In genomic region chr3:52781741-52782140, GRCh38 we compare ENCODE assay signal across 23 cellular contexts. TPM values are rescaled to one million over a fixed set of nuclear protein-coding genes. Genes with fewer than 3 reads are reported as not detected.
DNase-seq lines count a peak whose midpoint lies in the region; ATAC-seq and TF ChIP-seq lines count a peak whose summit lies in the region.
"Had no signal": no experiment of that assay in that cellular context is flagged by ENCODE, and none has a peak within 500 bp of the region (broad histone marks: within the 10 kb centered on the region; RNA-seq: fewer than 3 reads in every experiment).

No MANE protein-coding gene starts in this region.

- no peaks in the 10 kb centered on the region for H3K9me3 Mint-ChIP-seq in dendritic cell treated with granulocyte-macrophage colony-stimulating factor and Interleukin-4, amounts not matched to agents 40 ng/mL and 50 ng/mL, for 4 days
- H3K9me3 Mint-ChIP-seq in immature natural killer cell: no peaks in the 10 kb centered on the region
- H3K9me3 Mint-ChIP-seq: CD4-positive, alpha-beta memory T cell; IgD-negative memory B cell had no signal

- no peaks in the 10 kb centered on the region for H3K9me3 ChIP-seq in left ventricle myocardium inferior (replicated peaks)
- H3K9me3 ChIP-seq in lower lobe of right lung: no peaks in the 10 kb centered on the region
- H3K9me3 ChIP-seq: SJSA1 had no signal

- no peak overlapping the region for H3K4me3 Mint-ChIP-seq in dendritic cell treated with granulocyte-macrophage colony-stimulating factor and Interleukin-4, amounts not matched to agents 40 ng/mL and 50 ng/mL, for 4 days
- no peak overlapping the region for H3K4me3 Mint-ChIP-seq in immature natural killer cell
- H3K4me3 Mint-ChIP-seq: CD4-positive, alpha-beta memory T cell; IgD-negative memory B cell had no signal

- ATAC-seq in Right ventricle myocardium superior (ENCODE audit: poor library complexity) (no peak), lower lobe of right lung (no peak), GM18511 (IDR thresholded peaks at IDR 0.05; ENCODE audit: unreplicated experiment) (no peak)

- peaks cover 2% of the 10 kb centered on the region for H3K27me3 Mint-ChIP-seq in dendritic cell treated with granulocyte-macrophage colony-stimulating factor and Interleukin-4, amounts not matched to agents 40 ng/mL and 50 ng/mL, for 4 days
- H3K27me3 Mint-ChIP-seq in immature natural killer cell (ENCODE audit: low read depth in 3 of 3): peaks cover 0 to 6% (median 1%) of the 10 kb centered on the region in 3 donors

- peak overlapping the region; percentile 18 for H3K27ac Mint-ChIP-seq in dendritic cell treated with granulocyte-macrophage colony-stimulating factor and Interleukin-4, amounts not matched to agents 40 ng/mL and 50 ng/mL, for 4 days
- H3K27ac Mint-ChIP-seq in immature natural killer cell: no peak overlapping the region
- H3K27ac Mint-ChIP-seq: CD4-positive, alpha-beta memory T cell had no signal

- H3K4me3 ChIP-seq in left ventricle myocardium inferior: no peak overlapping the region
- H3K4me3 ChIP-seq in lower lobe of right lung: no peak overlapping the region
- H3K4me3 ChIP-seq: SJSA1 had no signal

- H3K4me1 ChIP-seq in left ventricle myocardium inferior (no peaks in the 10 kb centered on the region), lower lobe of right lung (no peaks in the 10 kb centered on the region)
- H3K4me1 ChIP-seq: SJSA1 had no signal

- no peaks in the 10 kb centered on the region for H3K36me3 Mint-ChIP-seq in dendritic cell treated with granulocyte-macrophage colony-stimulating factor and Interleukin-4, amounts not matched to agents 40 ng/mL and 50 ng/mL, for 4 days (ENCODE audit: low read depth)
- H3K36me3 Mint-ChIP-seq in immature natural killer cell: no peaks in the 10 kb centered on the region
- H3K36me3 Mint-ChIP-seq: CD4-positive, alpha-beta memory T cell; IgD-negative memory B cell had no signal

- intact Hi-C loops in Right ventricle myocardium superior (cut with DNase I): no loop called here
- intact Hi-C loops in left ventricle myocardium inferior (cut with micrococcal nuclease): no loop called here
- intact Hi-C loops in dendritic cell treated with granulocyte-macrophage colony-stimulating factor and Interleukin-4, amounts not matched to agents 40 ng/mL and 50 ng/mL, for 4 days (cut with micrococcal nuclease): no loop called here
- intact Hi-C loops in lower lobe of right lung (cut with DNase I): no loop called here

- H3K36me3 ChIP-seq in left ventricle myocardium inferior (no peaks in the 10 kb centered on the region), lower lobe of right lung (no peaks in the 10 kb centered on the region)
- H3K36me3 ChIP-seq: SJSA1 had no signal

- H3K27me3 ChIP-seq in left ventricle myocardium inferior (ENCODE audit: low read depth): peaks cover 19% of the 10 kb centered on the region
- H3K27me3 ChIP-seq in lower lobe of right lung (ENCODE audit: low read depth): no peaks in the 10 kb centered on the region
- H3K27me3 ChIP-seq: SJSA1 had no signal

- H3K4me1 Mint-ChIP-seq in dendritic cell treated with granulocyte-macrophage colony-stimulating factor and Interleukin-4, amounts not matched to agents 40 ng/mL and 50 ng/mL, for 4 days (ENCODE audit: low read depth): peaks cover 45% of the 10 kb centered on the region
- H3K4me1 Mint-ChIP-seq in immature natural killer cell: peaks cover 7 to 9% of the 10 kb centered on the region in 2 donors
- H3K4me1 Mint-ChIP-seq: CD4-positive, alpha-beta memory T cell had no signal

- no peak overlapping the region for H3K27ac ChIP-seq in left ventricle myocardium inferior (replicated peaks)
- H3K27ac ChIP-seq in lower lobe of right lung: no peak overlapping the region
- H3K27ac ChIP-seq: SJSA1 had no signal

- TF ChIP-seq CTCF in left ventricle myocardium inferior (IDR thresholded peaks at IDR 0.05; ENCODE audit: borderline replicate concordance) (no peak), lower lobe of right lung (IDR thresholded peaks at IDR 0.05) (no peak)

- DNase-seq in Right ventricle myocardium superior: peak; percentile 26
- DNase-seq in left ventricle myocardium inferior: no peak
- DNase-seq in lower lobe of right lung: peak; percentile 14
- DNase-seq in HuH-7.5 (ENCODE audit: low spot score): no peak
- no peak for DNase-seq in immature natural killer cell
- DNase-seq in NCI-H2081 treated with DMSO at 0.1 percent for 48 hours (lab: John Stamatoyannopoulos, UW): no peak
- DNase-seq: AML-193; CD4-positive, alpha-beta memory T cell; HCEC 1CT; NCI-H1048; NCI-H2107; NCI-H345; NCI-H526 treated with DMSO at 0.1 percent for 48 hours; NK-92 treated with Interleukin-12 subunit alpha and Interleukin-12 subunit beta, amount 100 ng/mL, for 24 hours; OCI-M1; RPMI8226 had no signal

RNA-seq across cellular contexts. Expression of gene ITIH1, which starts 4.3 kb away (rescaled TPM):
- total RNA-seq in Right ventricle myocardium superior: not detected
- total RNA-seq in left ventricle myocardium inferior: not detected
- total RNA-seq in lower lobe of right lung: not detected
- polyA plus RNA-seq in immature natural killer cell: not detected
- total RNA-seq: A673; CD4-positive, alpha-beta memory T cell; Daoy; LHCN-M2; SJSA1 had no signal
- polyA plus RNA-seq: CD4-positive, alpha-beta memory T cell; IgD-negative memory B cell had no signal

RNA-seq across cellular contexts. Expression of gene NEK4, which starts 11.0 kb away (rescaled TPM):
- total RNA-seq in Right ventricle myocardium superior: 19.5 TPM
- total RNA-seq in left ventricle myocardium inferior: 17.7 TPM
- 25.1 TPM for total RNA-seq in lower lobe of right lung
- 10 to 100 TPM in 1 of 3 donors, 1 to 10 TPM in 1, under 1 TPM in 1; 0.77 to 10.1 (median 5.1) TPM for polyA plus RNA-seq in immature natural killer cell

RNA-seq across cellular contexts. Expression of gene ITIH3, which starts 12.9 kb away (rescaled TPM):
- total RNA-seq in Right ventricle myocardium superior: 0.35 TPM
- 0.55 TPM for total RNA-seq in left ventricle myocardium inferior
- total RNA-seq in lower lobe of right lung: 4.5 TPM
- not detected for polyA plus RNA-seq in immature natural killer cell
- total RNA-seq: A673; CD4-positive, alpha-beta memory T cell; Daoy; LHCN-M2 had no signal
- polyA plus RNA-seq: CD4-positive, alpha-beta memory T cell; IgD-negative memory B cell had no signal

RNA-seq across cellular contexts. Expression of gene ITIH4, which starts 48.7 kb away (rescaled TPM):
- total RNA-seq in Right ventricle myocardium superior (1.3 TPM), left ventricle myocardium inferior (5.0 TPM), lower lobe of right lung (23.7 TPM)
- under 1 TPM in 1 of 3 donors, not detected in 2; 0.71 TPM for polyA plus RNA-seq in immature natural killer cell
- total RNA-seq: SJSA1 had no signal
- polyA plus RNA-seq: IgD-negative memory B cell had no signal

RNA-seq across cellular contexts. Expression of gene MUSTN1, which starts 53.1 kb away (rescaled TPM):
- 17.8 TPM for total RNA-seq in Right ventricle myocardium superior
- 32.7 TPM for total RNA-seq in left ventricle myocardium inferior
- total RNA-seq in lower lobe of right lung: 7.3 TPM
- polyA plus RNA-seq in immature natural killer cell: not detected
- total RNA-seq: A673, Daoy, LHCN-M2, SJSA1 had no signal
- polyA plus RNA-seq: CD4-positive, alpha-beta memory T cell; IgD-negative memory B cell had no signal

Comparison
In these comparisons a context has a peak if more than half of its experiments do, and no peak if none do; other contexts are left out.
1. DNase-seq: peak in Right ventricle myocardium superior (single experiment) and lower lobe of right lung (single experiment); none in left ventricle myocardium inferior (single experiment), HuH-7.5 (single experiment), immature natural killer cell (0 of 3) and NCI-H2081 treated with DMSO at 0.1 percent for 48 hours (single experiment).